Comparison of ENCODE assay signal across 8 cellular contexts in genomic region chr11:44611687-44612437, GRCh38. TPM values are rescaled to one million over a fixed set of nuclear protein-coding genes. Genes with fewer than 3 reads are reported as not detected.
DNase-seq lines count a peak whose midpoint lies in the region; ATAC-seq and TF ChIP-seq lines count a peak whose summit lies in the region.

No MANE protein-coding gene starts in this region.

- no peaks in the 10 kb centered on the region for H3K9me3 ChIP-seq in mucosa of descending colon
- no peaks in the 10 kb centered on the region for H3K9me3 ChIP-seq in MG63
- no peaks in the 10 kb centered on the region for H3K9me3 ChIP-seq in BE2C

- DNase-seq in activated CD8-positive, alpha-beta memory T cell treated with anti-CD3 and anti-CD28 coated beads for 1 hour (ENCODE audit: extremely low read depth in 1 of 2, low read depth in 1 of 2), result peak; percentile 48
- DNase-seq in mucosa of descending colon (peak in 2 of 3 donors; percentile 29 to 75), MG63 (no peak), NCI-H2081 treated with DMSO at 0.1 percent for 48 hours (lab: John Stamatoyannopoulos, UW) (no peak), occipital lobe (lab: John Stamatoyannopoulos, UW) (no peak), BE2C (no peak)

- H3K36me3 ChIP-seq in mucosa of descending colon (ENCODE audit: low read depth) (no peaks in the 10 kb centered on the region), MG63 (peaks cover under 1% of the 10 kb centered on the region; the same call in 1 of the 2 replicates), BE2C (no peaks in the 10 kb centered on the region)

- intact Hi-C loops in mucosa of descending colon (cut with DNase I, micrococcal nuclease), result loop anchor here in 1 of 2 donors (10.0 kb wide), 1 partner anchor 327 kb away; no protein-coding TSS in a partner anchor

- H3K27me3 ChIP-seq in MG63 (no peaks in the 10 kb centered on the region), BE2C (no peaks in the 10 kb centered on the region)

- TF ChIP-seq CTCF in mucosa of descending colon (IDR thresholded peaks at IDR 0.05) (no peak), BE2C (IDR thresholded peaks at IDR 0.05; ENCODE audit: low read depth, low read length) (no peak)

- H3K4me3 ChIP-seq in mucosa of descending colon (no peak overlapping the region), MG63 (no peak overlapping the region), BE2C (ENCODE audit: low read depth, low read length) (no peak overlapping the region)

- H3K4me1 ChIP-seq in mucosa of descending colon (ENCODE audit: low read depth) (peaks cover 8% of the 10 kb centered on the region), BE2C (peaks cover 3% of the 10 kb centered on the region; the same call in 1 of the 2 replicates)

- peak; percentile 28 for ATAC-seq in HG03064 (IDR thresholded peaks at IDR 0.05; ENCODE audit: low read depth, unreplicated experiment)
- peak; percentile 61 for ATAC-seq in mucosa of descending colon

- TF ChIP-seq POLR2A in GM19099 (IDR thresholded peaks at IDR 0.05; ENCODE audit: extremely low read depth, insufficient read length, low read depth), result peak; percentile 5

RNA-seq across cellular contexts. Expression of gene CD82, which starts 46.4 kb away (rescaled TPM):
- total RNA-seq in mucosa of descending colon, result 10 to 100 TPM; 27.2 to 43.2 (median 29.6) TPM
- total RNA-seq in MG63 (2014; rRNA removed; shearing (Covaris generic); ENCODE audit: low replicate concordance), result 34.5 and 61.3 TPM in 2 replicates
- 8.3 TPM for total RNA-seq in occipital lobe
- polyA plus RNA-seq in BE2C (2012; ENCODE audit: insufficient read depth, insufficient read length, low read depth), result 1.3 TPM

Comparison
In these comparisons a context has a peak if more than half of its experiments do, and no peak if none do; other contexts are left out.
1. DNase-seq: peak in activated CD8-positive, alpha-beta memory T cell treated with anti-CD3 and anti-CD28 coated beads for 1 hour (2 of 2) and mucosa of descending colon (2 of 3); none in MG63 (single experiment), NCI-H2081 treated with DMSO at 0.1 percent for 48 hours (single experiment), occipital lobe (single experiment) and BE2C (single experiment).